ENCODE assay signal across 18 cellular contexts in genomic region chr16:9827062-9827752, GRCh38.
DNase-seq lines count a peak whose midpoint lies in the region; ATAC-seq, FAIRE-seq and TF ChIP-seq lines count a peak whose summit lies in the region.
"Had no signal": no experiment of that assay in that cellular context is flagged by ENCODE, and none has a peak within 500 bp of the region (broad histone marks: within the 10 kb centered on the region; RNA-seq: fewer than 3 reads in every experiment).

No MANE protein-coding gene starts in this region.

- H3K27ac Mint-ChIP-seq in endodermal cell: no peak overlapping the region
- H3K27ac Mint-ChIP-seq in activated CD8-positive, alpha-beta memory T cell treated with anti-CD3 and anti-CD28 coated beads, Interleukin-2, amount 10 ng/mL, durations not matched to agents 7 days and 5 days: no peak overlapping the region
- H3K27ac Mint-ChIP-seq: CD8-positive, alpha-beta memory T cell; HFFc6 had no signal

- TF ChIP-seq CTCF in endodermal cell (conservative IDR thresholded peaks at IDR 0.05) (peak; percentile 54), RWPE1 (conservative IDR thresholded peaks at IDR 0.05; ENCODE audit: low read depth) (no peak)

- H3K4me3 Mint-ChIP-seq in endodermal cell: no peak overlapping the region
- no peak overlapping the region for H3K4me3 Mint-ChIP-seq in activated CD8-positive, alpha-beta memory T cell treated with anti-CD3 and anti-CD28 coated beads, Interleukin-2, amount 10 ng/mL, durations not matched to agents 7 days and 5 days
- H3K4me3 Mint-ChIP-seq: CD8-positive, alpha-beta memory T cell; HFFc6 had no signal

- H2BK120ac ChIP-seq in mesenchymal stem cell (ENCODE audit: low read depth, low read length): no peak overlapping the region

- POLR2A ChIA-PET in RWPE1 (lab: Yijun Ruan, JAX; ENCODE audit: low non-redundant PET): no interaction called here

- H4K8ac ChIP-seq in mesenchymal stem cell (ENCODE audit: low read length): no peak overlapping the region

- no peak overlapping the region for H2BK12ac ChIP-seq in mesenchymal stem cell (ENCODE audit: low read length in 2 of 2)

- no peak overlapping the region for H3K9ac ChIP-seq in endodermal cell (ENCODE audit: extremely low read depth, low read length, poor library complexity, severe bottlenecking)
- no peak overlapping the region for H3K9ac ChIP-seq in mesenchymal stem cell (ENCODE audit: low read length)
- H3K9ac ChIP-seq: BLaER1 had no signal

- peak overlapping the region; percentile 2 for H2AFZ ChIP-seq in mesenchymal stem cell (ENCODE audit: low read depth, low read length)

- H3K36me3 Mint-ChIP-seq in endodermal cell (ENCODE audit: low read depth): no peaks in the 10 kb centered on the region
- no peaks in the 10 kb centered on the region for H3K36me3 Mint-ChIP-seq in activated CD8-positive, alpha-beta memory T cell treated with anti-CD3 and anti-CD28 coated beads, Interleukin-2, amount 10 ng/mL, durations not matched to agents 7 days and 5 days
- H3K36me3 Mint-ChIP-seq: CD8-positive, alpha-beta memory T cell had no signal

- H2BK5ac ChIP-seq in mesenchymal stem cell (ENCODE audit: low read depth, low read length, poor library complexity, severe bottlenecking): no peak overlapping the region

- no peak overlapping the region for H4K91ac ChIP-seq in mesenchymal stem cell (ENCODE audit: low read length)

- no peak overlapping the region for H2AK5ac ChIP-seq in mesenchymal stem cell (ENCODE audit: low read length, severe bottlenecking)

- H3K36me3 ChIP-seq in endodermal cell (ENCODE audit: control insufficient read depth, insufficient read depth, low read length) (no peaks in the 10 kb centered on the region), mesenchymal stem cell (ENCODE audit: control insufficient read depth in 1 of 2, insufficient read depth in 2 of 2, low read depth in 1 of 2, low read length in 2 of 2) (peaks cover 0 to 7% of the 10 kb centered on the region in 2 experiments)
- H3K36me3 ChIP-seq: BLaER1 had no signal

- FAIRE-seq in HTR-8/SVneo (lab: Jason Lieb, UNC): no peak
- FAIRE-seq: GM18507 had no signal

- H3K4me1 Mint-ChIP-seq in endodermal cell: peaks cover 57% of the 10 kb centered on the region
- no peaks in the 10 kb centered on the region for H3K4me1 Mint-ChIP-seq in activated CD8-positive, alpha-beta memory T cell treated with anti-CD3 and anti-CD28 coated beads, Interleukin-2, amount 10 ng/mL, durations not matched to agents 7 days and 5 days
- H3K4me1 Mint-ChIP-seq: CD8-positive, alpha-beta memory T cell had no signal

- no peak overlapping the region for H3K4me3 ChIP-seq in endodermal cell (ENCODE audit: low read length)
- H3K4me3 ChIP-seq in mesenchymal stem cell (ENCODE audit: insufficient read depth in 1 of 2, low read depth in 1 of 2, low read length in 2 of 2): no peak overlapping the region
- H3K4me3 ChIP-seq: BLaER1 had no signal

- DNase-seq in ELF-1 (ENCODE audit: low read depth, low spot score) (peak; percentile 52), M059J (ENCODE audit: low read depth) (peak; percentile 21), endodermal cell (peak; percentile 61), mesenchymal stem cell (no peak), HTR-8/SVneo (ENCODE audit: insufficient read length, low spot score) (no peak), RWPE1 (ENCODE audit: low spot score) (no peak)
- DNase-seq in activated CD8-positive, alpha-beta memory T cell treated with anti-CD3 and anti-CD28 coated beads, Interleukin-2, amount 10 ng/mL, durations not matched to agents 7 days and 5 days: no peak
- DNase-seq: AML-193; Caco-2; CD8-positive, alpha-beta memory T cell; DND-41; GOT3; HCEC 1CT; HFFc6 had no signal

- no peak overlapping the region for H3K4me2 ChIP-seq in mesenchymal stem cell (ENCODE audit: low read length, poor library complexity, severe bottlenecking)
- H3K4me2 ChIP-seq: BLaER1 had no signal

- H3K27me3 ChIP-seq in endodermal cell (ENCODE audit: control insufficient read depth, insufficient read depth, low read length, poor library complexity, severe bottlenecking) (no peaks in the 10 kb centered on the region), mesenchymal stem cell (ENCODE audit: control insufficient read depth in 1 of 2, insufficient read depth in 1 of 2, low read length in 2 of 2) (no peaks in the 10 kb centered on the region)
- H3K27me3 ChIP-seq: BLaER1 had no signal

- H3K4ac ChIP-seq in mesenchymal stem cell (ENCODE audit: low read depth in 1 of 2, low read length in 2 of 2): no peak overlapping the region

- H3K79me1 ChIP-seq in mesenchymal stem cell (replicated peaks; ENCODE audit: low read length, poor library complexity, severe bottlenecking): no peaks in the 10 kb centered on the region

- no peak for ATAC-seq in activated CD8-positive, alpha-beta memory T cell treated with anti-CD3 and anti-CD28 coated beads, Interleukin-2, amount 10 ng/mL, durations not matched to agents 7 days and 5 days
- no peak for ATAC-seq in HG03045 (IDR thresholded peaks at IDR 0.05; ENCODE audit: unreplicated experiment)

- H3K27ac ChIP-seq in endodermal cell (ENCODE audit: low read depth, low read length) (no peak overlapping the region), mesenchymal stem cell (ENCODE audit: low read length, poor library complexity, severe bottlenecking) (no peak overlapping the region), RWPE1 (no peak overlapping the region)
- H3K27ac ChIP-seq: 22Rv1, BLaER1 had no signal

- 44 to 51% methylated on average over 9 of the region's 9 CpGs for WGBS in endodermal cell (ENCODE audit: insufficient coverage in 1 of 2, insufficient read length in 1 of 2), 2 experiments
- WGBS in mesenchymal stem cell: 55% methylated on average over 9 of the region's 9 CpGs

- no peaks in the 10 kb centered on the region for H3K9me3 Mint-ChIP-seq in endodermal cell
- H3K9me3 Mint-ChIP-seq in activated CD8-positive, alpha-beta memory T cell treated with anti-CD3 and anti-CD28 coated beads, Interleukin-2, amount 10 ng/mL, durations not matched to agents 7 days and 5 days (ENCODE audit: low read depth): no peaks in the 10 kb centered on the region

- H3K14ac ChIP-seq in mesenchymal stem cell (ENCODE audit: low read length in 2 of 2): no peak overlapping the region

- H3K18ac ChIP-seq in mesenchymal stem cell (ENCODE audit: low read depth in 1 of 2, low read length in 2 of 2): no peak overlapping the region

- H3K27me3 Mint-ChIP-seq in endodermal cell (ENCODE audit: insufficient read depth): peaks cover 3% of the 10 kb centered on the region
- no peaks in the 10 kb centered on the region for H3K27me3 Mint-ChIP-seq in activated CD8-positive, alpha-beta memory T cell treated with anti-CD3 and anti-CD28 coated beads, Interleukin-2, amount 10 ng/mL, durations not matched to agents 7 days and 5 days

- peaks cover 28% of the 10 kb centered on the region for H3K4me1 ChIP-seq in endodermal cell (ENCODE audit: control insufficient read depth, insufficient read depth, low read length)
- H3K4me1 ChIP-seq in mesenchymal stem cell (ENCODE audit: control insufficient read depth, insufficient read depth, low read depth, low read length): no peaks in the 10 kb centered on the region
- H3K4me1 ChIP-seq: BLaER1, Caco-2 had no signal

- H2BK15ac ChIP-seq in mesenchymal stem cell (ENCODE audit: low read depth, poor library complexity, severe bottlenecking): no peak overlapping the region

- H3K9me3 ChIP-seq in endodermal cell (ENCODE audit: control insufficient read depth, low read length) (no peaks in the 10 kb centered on the region), mesenchymal stem cell (ENCODE audit: control insufficient read depth, low read length) (no peaks in the 10 kb centered on the region)
- H3K9me3 ChIP-seq: BLaER1, Caco-2 had no signal

- H3K23ac ChIP-seq in mesenchymal stem cell (ENCODE audit: low read length in 2 of 2): no peak overlapping the region

- CTCF ChIA-PET in activated CD8-positive, alpha-beta memory T cell treated with anti-CD3 and anti-CD28 coated beads, Interleukin-2, amount 10 ng/mL, durations not matched to agents 7 days and 5 days (lab: Charles Lee): no interaction called here
- CTCF ChIA-PET in RWPE1 (lab: Yijun Ruan, JAX): interaction anchor here (0.6 kb wide), 1 partner anchor 52 kb away, joined by 4 read pairs; no protein-coding TSS in a partner anchor

Comparison
In these comparisons a context has a peak if more than half of its experiments do, and no peak if none do; other contexts are left out.
1. DNase-seq: peak in ELF-1 (single experiment), M059J (single experiment) and endodermal cell (single experiment); none in mesenchymal stem cell (single experiment), activated CD8-positive, alpha-beta memory T cell treated with anti-CD3 and anti-CD28 coated beads, Interleukin-2, amount 10 ng/mL, durations not matched to agents 7 days and 5 days (single experiment), HTR-8/SVneo (single experiment) and RWPE1 (single experiment).